In genomic region chr11:114059984-114060401, GRCh38 we compare ENCODE assay signal across 8 cellular contexts. TPM values are rescaled to one million over a fixed set of nuclear protein-coding genes. Genes with fewer than 3 reads are reported as not detected.
DNase-seq lines count a peak whose midpoint lies in the region; TF ChIP-seq lines count a peak whose summit lies in the region.

No MANE protein-coding gene starts in this region.

- peaks cover 33% of the 10 kb centered on the region for H4K20me1 ChIP-seq in BLaER1

- TF ChIP-seq CTCF in LNCaP clone FGC (IDR thresholded peaks at IDR 0.05; ENCODE audit: control insufficient read depth, extremely low read depth, insufficient read depth) = no peak

- H3K27ac ChIP-seq in BLaER1 = no peak overlapping the region
- peak overlapping the region; percentile 95 for H3K27ac ChIP-seq in angular gyrus (ENCODE audit: low read depth, low read length)
- peak overlapping the region; percentile 94 for H3K27ac ChIP-seq in skeletal muscle tissue (ENCODE audit: low read depth, low read length)

- H3K9ac ChIP-seq in BLaER1 = no peak overlapping the region
- peak overlapping the region; percentile 95 to 100 (median 98) for H3K9ac ChIP-seq in skeletal muscle tissue (ENCODE audit: low read depth in 1 of 3, low read length in 3 of 3)

- DNase-seq in LNCaP clone FGC (ENCODE audit: low read depth) (no peak), HK-2 (ENCODE audit: unreplicated experiment) (no peak), HPDE6-E6E7 (ENCODE audit: extremely low spot score) (no peak), NCI-H1930 (lab: John Stamatoyannopoulos, UW) (no peak)

- H3K36me3 ChIP-seq in BLaER1 (no peaks in the 10 kb centered on the region), skeletal muscle tissue (ENCODE audit: control insufficient read depth in 3 of 3, insufficient read depth in 3 of 3, low read length in 3 of 3) (peaks cover 14 to 25% (median 18%) of the 10 kb centered on the region in 3 donors)

- H3K9me3 ChIP-seq in BLaER1 = peaks cover 37% of the 10 kb centered on the region
- H3K9me3 ChIP-seq in skeletal muscle tissue (ENCODE audit: control insufficient read depth in 3 of 3, low read length in 3 of 3) = no peaks in the 10 kb centered on the region

- H3K4me1 ChIP-seq in BLaER1 = peaks cover 17% of the 10 kb centered on the region; the same call in 1 of the 2 replicates
- H3K4me1 ChIP-seq in skeletal muscle tissue (ENCODE audit: control insufficient read depth in 3 of 3, insufficient read depth in 3 of 3, low read length in 3 of 3) = peaks cover 50 to 62% (median 61%) of the 10 kb centered on the region in 3 donors

- H3K4me2 ChIP-seq in BLaER1 = peak overlapping the region; percentile 84

- H3K4me3 ChIP-seq in BLaER1 (peak overlapping the region; percentile 66), LNCaP clone FGC (ENCODE audit: low read depth, low read length) (peak overlapping the region; percentile 86), iPS-11a (ENCODE audit: low read depth, low read length) (peak overlapping the region; percentile 70), skeletal muscle tissue (ENCODE audit: low read length in 3 of 3) (peak overlapping the region; percentile 87 to 95 (median 90))

- H3K27me3 ChIP-seq in BLaER1 (peaks cover 79% of the 10 kb centered on the region), skeletal muscle tissue (ENCODE audit: control insufficient read depth in 3 of 3, insufficient read depth in 3 of 3, low read length in 3 of 3) (no peaks in the 10 kb centered on the region)

RNA-seq across cellular contexts. Expression of gene ZBTB16, which starts 0.5 kb away (rescaled TPM):
- total RNA-seq in skeletal muscle tissue = 6.8 TPM
